In the genomic region with DNA sequence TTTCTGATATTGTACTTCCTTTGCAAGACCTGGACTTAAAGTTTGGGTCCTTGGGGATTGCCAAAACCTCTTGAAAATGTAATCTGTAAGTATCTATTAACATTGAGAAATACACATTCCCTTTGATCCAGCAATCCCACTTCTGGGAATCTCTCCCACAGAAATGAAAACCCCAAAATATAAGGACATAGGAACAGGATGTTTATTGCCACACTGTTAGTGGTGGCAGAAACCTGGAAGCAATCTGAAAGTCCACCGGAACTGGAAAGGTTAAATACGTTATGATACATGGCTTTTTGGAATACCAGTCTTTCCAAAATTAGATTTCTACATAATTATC, we compare ENCODE assay signal across 12 cellular contexts.
DNase-seq lines count a peak whose midpoint lies in the region; ATAC-seq and TF ChIP-seq lines count a peak whose summit lies in the region.
"Had no signal": no experiment of that assay in that cellular context is flagged by ENCODE, and none has a peak within 500 bp of the region (broad histone marks: within the 10 kb centered on the region; RNA-seq: fewer than 3 reads in every experiment).

No MANE protein-coding gene starts in this region.

- TF ChIP-seq CTCF in AG10803 (conservative IDR thresholded peaks at IDR 0.05; ENCODE audit: low read length) (no peak), WERI-Rb-1 (IDR thresholded peaks at IDR 0.05; ENCODE audit: low read depth, low read length) (no peak)

- H3K4me3 ChIP-seq in AG10803 (ENCODE audit: low read length) (no peak overlapping the region), WERI-Rb-1 (ENCODE audit: low read depth, low read length) (no peak overlapping the region)
- H3K4me3 ChIP-seq: BLaER1 had no signal

- H3K36me3 ChIP-seq in WERI-Rb-1 = no peaks in the 10 kb centered on the region
- H3K36me3 ChIP-seq: BLaER1 had no signal

- H3K27me3 ChIP-seq in WERI-Rb-1 (ENCODE audit: insufficient read depth, low read depth, severe bottlenecking) = no peaks in the 10 kb centered on the region
- H3K27me3 ChIP-seq: BLaER1 had no signal

- H3K9me3 ChIP-seq in WERI-Rb-1 (ENCODE audit: severe bottlenecking) = peaks cover 4% of the 10 kb centered on the region
- H3K9me3 ChIP-seq: BLaER1, Caco-2 had no signal

- H3K27ac ChIP-seq in WERI-Rb-1 = peak overlapping the region; percentile 37
- H3K27ac ChIP-seq: BLaER1 had no signal

- DNase-seq in AG10803 (ENCODE audit: low read depth) (peak; percentile 79), WERI-Rb-1 (no peak), fibroblast of peridontal ligament (ENCODE audit: extremely low read depth) (peak; percentile 81), EL (no peak), NCI-H446 (lab: John Stamatoyannopoulos, UW) (no peak), superior temporal gyrus (ENCODE audit: extremely low spot score) (no peak)
- DNase-seq: AML-193; Caco-2; CD8-positive, alpha-beta memory T cell; H9 had no signal

- ATAC-seq in HG03135 (IDR thresholded peaks at IDR 0.05; ENCODE audit: unreplicated experiment) = no peak

Comparison
In these comparisons a context has a peak if more than half of its experiments do, and no peak if none do; other contexts are left out.
1. DNase-seq: peak in AG10803 (single experiment) and fibroblast of peridontal ligament (single experiment); none in WERI-Rb-1 (single experiment), EL (single experiment), NCI-H446 (0 of 2) and superior temporal gyrus (single experiment).